In the genomic region with DNA sequence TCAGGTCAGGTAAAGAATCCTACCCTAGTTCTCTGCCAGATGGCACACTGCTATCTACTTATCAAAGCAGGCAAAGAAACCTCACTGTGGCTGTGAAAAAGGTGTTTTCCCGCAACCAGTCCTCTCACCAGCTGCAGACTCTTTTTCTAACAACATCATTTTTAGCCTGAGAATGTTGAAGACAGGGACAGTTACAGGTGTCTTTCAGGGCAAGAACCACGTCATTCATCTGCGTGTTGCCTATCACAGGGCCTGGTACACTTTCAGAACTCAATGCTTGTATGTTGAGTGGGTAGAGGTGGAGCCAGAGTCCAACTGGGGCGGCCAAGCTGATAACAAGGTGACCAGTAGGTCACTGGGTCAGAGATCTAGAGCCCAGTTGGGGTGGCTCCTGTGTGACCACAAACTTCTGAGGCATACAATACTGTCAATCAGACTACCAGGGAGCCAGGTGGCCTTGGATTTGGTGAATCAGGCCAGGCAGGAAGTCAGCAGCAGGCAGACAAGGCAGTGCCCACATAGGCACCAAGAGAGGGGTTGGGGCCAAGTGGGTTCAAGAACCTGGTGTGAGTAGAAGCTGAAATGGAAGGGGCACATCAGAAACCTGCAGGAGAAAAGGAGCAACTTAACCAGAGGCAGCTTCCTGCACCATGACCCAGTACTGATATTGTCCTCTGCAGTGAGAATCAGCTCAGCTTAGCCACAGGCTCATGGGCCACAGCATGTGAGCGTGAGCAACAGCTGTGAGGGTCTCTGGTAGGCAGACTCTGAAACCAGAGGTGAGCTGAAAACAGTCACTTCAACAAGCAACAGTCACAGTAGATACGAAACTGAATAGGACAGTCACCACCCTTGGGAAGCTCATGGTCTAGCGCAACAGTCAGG, we compare ENCODE assay signal across 12 cellular contexts.
DNase-seq lines count a peak whose midpoint lies in the region; ATAC-seq lines count a peak whose summit lies in the region.
"Had no signal": no experiment of that assay in that cellular context is flagged by ENCODE, and none has a peak within 500 bp of the region (broad histone marks: within the 10 kb centered on the region; RNA-seq: fewer than 3 reads in every experiment).

No MANE protein-coding gene starts in this region.

- H3K36me3 Mint-ChIP-seq in CD4-positive, CD25-positive, alpha-beta regulatory T cell = no peaks in the 10 kb centered on the region
- H3K36me3 Mint-ChIP-seq: stimulated activated memory B cell treated with anti-CD40 and anti-IgM and Interleukin-4, amounts not matched to agents 10 μg/mL and 1 μg/mL and 100 μg/mL, for 72 hours had no signal

- H3K27me3 ChIP-seq in CD4-positive, CD25-positive, alpha-beta regulatory T cell (ENCODE audit: control insufficient read depth, insufficient read depth, low read length) = no peaks in the 10 kb centered on the region

- no peaks in the 10 kb centered on the region for H3K36me3 ChIP-seq in CD4-positive, CD25-positive, alpha-beta regulatory T cell (ENCODE audit: control insufficient read depth, insufficient read depth, low read length)

- DNase-seq in CD4-positive, CD25-positive, alpha-beta regulatory T cell = peak in 2 of 3 donors; percentile 17 to 32
- peak; percentile 3 for DNase-seq in activated gamma-delta T cell treated with anti-CD3 and anti-CD28 coated beads, Interleukin-2, amount 50 U/mL, for 16 hours (ENCODE audit: low read depth)
- DNase-seq in activated CD8-positive, alpha-beta memory T cell treated with anti-CD3 and anti-CD28 coated beads, Interleukin-2, amount 50 U/mL, for 48 hours = no peak
- DNase-seq in OCI-M1 (lab: John Stamatoyannopoulos, UW) (no peak), DMS153 (lab: John Stamatoyannopoulos, UW) (no peak)
- DNase-seq: erythroblast, left cardiac atrium, NCI-H510A treated with DMSO at 0.1 percent for 48 hours had no signal

- peak; percentile 38 to 41 for ATAC-seq in CD4-positive, CD25-positive, alpha-beta regulatory T cell (ENCODE audit: low read depth in 2 of 2)
- ATAC-seq in GM18867 (IDR thresholded peaks at IDR 0.05; ENCODE audit: unreplicated experiment) = peak; percentile 59
- ATAC-seq in HG03066 (IDR thresholded peaks at IDR 0.05; ENCODE audit: low read depth, unreplicated experiment) = peak; percentile 51
- no peak for ATAC-seq in GM21528 (IDR thresholded peaks at IDR 0.05; ENCODE audit: low FRiP score, unreplicated experiment)
- ATAC-seq: stimulated activated memory B cell treated with anti-CD40 and anti-IgM and Interleukin-4, amounts not matched to agents 10 μg/mL and 1 μg/mL and 100 μg/mL, for 72 hours had no signal

- peaks cover 12 to 29% (median 18%) of the 10 kb centered on the region in 4 donors for H3K4me1 Mint-ChIP-seq in CD4-positive, CD25-positive, alpha-beta regulatory T cell

- no peaks in the 10 kb centered on the region for H3K9me3 ChIP-seq in CD4-positive, CD25-positive, alpha-beta regulatory T cell (ENCODE audit: control insufficient read depth in 2 of 2, low read length in 2 of 2)

- no peak overlapping the region for H3K27ac ChIP-seq in CD4-positive, CD25-positive, alpha-beta regulatory T cell (ENCODE audit: insufficient read depth, low read length, poor library complexity, severe bottlenecking)

- H3K9me3 Mint-ChIP-seq in CD4-positive, CD25-positive, alpha-beta regulatory T cell = peaks cover 0 to 2% (median 0%) of the 10 kb centered on the region in 7 donors
- H3K9me3 Mint-ChIP-seq: stimulated activated memory B cell treated with anti-CD40 and anti-IgM and Interleukin-4, amounts not matched to agents 10 μg/mL and 1 μg/mL and 100 μg/mL, for 72 hours had no signal

- H3K4me1 ChIP-seq in CD4-positive, CD25-positive, alpha-beta regulatory T cell (ENCODE audit: control insufficient read depth, insufficient read depth, low read length, poor library complexity, severe bottlenecking) = peaks cover 4% of the 10 kb centered on the region

- H3K27me3 Mint-ChIP-seq in CD4-positive, CD25-positive, alpha-beta regulatory T cell = no peaks in the 10 kb centered on the region
- H3K27me3 Mint-ChIP-seq: stimulated activated memory B cell treated with anti-CD40 and anti-IgM and Interleukin-4, amounts not matched to agents 10 μg/mL and 1 μg/mL and 100 μg/mL, for 72 hours had no signal

- H3K27ac Mint-ChIP-seq in CD4-positive, CD25-positive, alpha-beta regulatory T cell = peak overlapping the region; percentile 26 to 90 (median 60)
- H3K27ac Mint-ChIP-seq: stimulated activated memory B cell treated with anti-CD40 and anti-IgM and Interleukin-4, amounts not matched to agents 10 μg/mL and 1 μg/mL and 100 μg/mL, for 72 hours had no signal

- no peak overlapping the region for H3K4me3 Mint-ChIP-seq in CD4-positive, CD25-positive, alpha-beta regulatory T cell
- H3K4me3 Mint-ChIP-seq: stimulated activated memory B cell treated with anti-CD40 and anti-IgM and Interleukin-4, amounts not matched to agents 10 μg/mL and 1 μg/mL and 100 μg/mL, for 72 hours had no signal

- no peak overlapping the region for H3K4me3 ChIP-seq in CD4-positive, CD25-positive, alpha-beta regulatory T cell (ENCODE audit: low read depth, low read length)

Comparison
In these comparisons a context has a peak if more than half of its experiments do, and no peak if none do; other contexts are left out.
1. DNase-seq: peak in CD4-positive, CD25-positive, alpha-beta regulatory T cell (2 of 3) and activated gamma-delta T cell treated with anti-CD3 and anti-CD28 coated beads, Interleukin-2, amount 50 U/mL, for 16 hours (single experiment); none in activated CD8-positive, alpha-beta memory T cell treated with anti-CD3 and anti-CD28 coated beads, Interleukin-2, amount 50 U/mL, for 48 hours (single experiment), OCI-M1 (single experiment) and DMS153 (single experiment).